24 cellular contexts compared by ENCODE assay signal in the genomic region with DNA sequence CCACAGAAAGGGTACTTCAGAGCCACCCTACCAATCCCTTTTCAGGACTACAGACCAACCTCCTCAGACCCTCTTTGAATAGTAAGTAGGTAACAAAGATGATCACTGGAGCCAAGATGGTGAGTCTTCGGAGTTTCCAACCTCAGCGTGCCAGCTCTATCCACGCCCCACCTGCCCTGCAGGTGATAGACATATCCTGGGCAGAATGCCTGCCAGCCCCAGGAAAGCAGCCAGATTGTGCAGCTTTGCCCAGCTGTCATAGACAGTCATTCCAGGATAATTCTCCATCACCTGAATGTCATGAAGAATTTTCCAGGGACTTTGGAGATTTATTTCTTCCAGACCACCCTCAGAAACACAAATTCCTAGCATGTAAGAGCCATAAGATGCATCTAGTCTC.
DNase-seq lines count a peak whose midpoint lies in the region; ATAC-seq and TF ChIP-seq lines count a peak whose summit lies in the region.
"Had no signal": no experiment of that assay in that cellular context is flagged by ENCODE, and none has a peak within 500 bp of the region (broad histone marks: within the 10 kb centered on the region; RNA-seq: fewer than 3 reads in every experiment).

No MANE protein-coding gene starts in this region.

- in situ Hi-C loops in G401 (cut with HindIII; ENCODE audit: low sequenced_read_pairs), result no loop called here

- DNase-seq in NCI-H2171 treated with DMSO at 0.1 percent for 48 hours (lab: John Stamatoyannopoulos, UW), result peak; percentile 4
- no peak for DNase-seq in NCI-H2171 (lab: John Stamatoyannopoulos, UW)
- peak; percentile 69 for DNase-seq in G401 (ENCODE audit: low spot score)
- DNase-seq in LNCaP clone FGC (ENCODE audit: low read depth), result peak; percentile 2
- DNase-seq in cerebellum (ENCODE audit: low spot score), result peak; percentile 33
- no peak for DNase-seq in cortex of kidney (lab: John Stamatoyannopoulos, UW)
- DNase-seq in NCI-H1105 treated with DMSO at 0.1 percent for 48 hours (lab: John Stamatoyannopoulos, UW), result no peak
- DNase-seq: 8988T; ACHN; AML-193; BE2C; CD4-positive, alpha-beta T cell; CD8-positive, alpha-beta memory T cell; DMS153; DND-41; GDM1; H9; HFFc6 had no signal

- no peak for ATAC-seq in GM18868 (IDR thresholded peaks at IDR 0.05; ENCODE audit: unreplicated experiment)
- ATAC-seq: A549, GM12878, GM23338, HCT116 had no signal

- no peak for TF ChIP-seq CTCF in LNCaP clone FGC (IDR thresholded peaks at IDR 0.05; ENCODE audit: control insufficient read depth, extremely low read depth, insufficient read depth)

- no peak overlapping the region for H3K4me3 ChIP-seq in LNCaP clone FGC (ENCODE audit: low read depth, low read length)
- H3K4me3 ChIP-seq: A549; BLaER1 treated with 17β-estradiol and CSF1 and Interleukin-3, amounts not matched to agents 10 nM and 100 nM; GM12878; GM23338 had no signal

Comparison
In these comparisons a context has a peak if more than half of its experiments do, and no peak if none do; other contexts are left out.
1. DNase-seq: peak in NCI-H2171 treated with DMSO at 0.1 percent for 48 hours (single experiment), G401 (single experiment), LNCaP clone FGC (single experiment) and cerebellum (single experiment); none in NCI-H2171 (single experiment), cortex of kidney (single experiment) and NCI-H1105 treated with DMSO at 0.1 percent for 48 hours (single experiment).